In the genomic region with DNA sequence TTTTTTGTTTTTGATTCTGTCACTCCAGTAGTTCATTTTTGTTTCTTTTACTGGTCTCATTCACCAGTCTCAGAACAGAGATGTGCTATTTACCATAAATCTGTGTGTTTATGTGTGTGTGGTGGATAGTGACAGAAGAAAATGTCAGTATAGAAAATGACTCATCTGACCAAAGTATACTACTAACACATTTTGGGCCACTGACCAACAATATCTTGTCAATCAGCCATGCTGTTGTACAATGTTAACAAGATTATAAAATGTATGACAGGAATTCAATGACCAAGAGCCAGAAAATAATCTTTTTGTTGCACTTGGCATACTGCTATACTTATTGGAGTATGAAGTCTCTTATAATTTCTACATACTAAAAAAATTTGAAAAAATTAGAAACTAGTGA, we compare ENCODE assay signal across 20 cellular contexts.
DNase-seq lines count a peak whose midpoint lies in the region; ATAC-seq and TF ChIP-seq lines count a peak whose summit lies in the region.
"Had no signal": no experiment of that assay in that cellular context is flagged by ENCODE, and none has a peak within 500 bp of the region (broad histone marks: within the 10 kb centered on the region; RNA-seq: fewer than 3 reads in every experiment).

No MANE protein-coding gene starts in this region.

- peak; percentile 70 for ATAC-seq in PC-3
- ATAC-seq: GM12878 had no signal

- H3K4me3 ChIP-seq in ACC112 (ENCODE audit: low read depth, low read length) (no peak overlapping the region), PC-3 (ENCODE audit: low read length) (no peak overlapping the region), foreskin fibroblast (ENCODE audit: low read depth in 1 of 2, low read length in 2 of 2) (no peak overlapping the region)
- H3K4me3 ChIP-seq: GM12878, GM23248 had no signal

- no peaks in the 10 kb centered on the region for H3F3A ChIP-seq in PC-3 (ENCODE audit: low read length, unreplicated experiment)

- no peak overlapping the region for H3K4me2 ChIP-seq in PC-3 (ENCODE audit: low read length)
- H3K4me2 ChIP-seq: KMS-11 had no signal

- H3K79me2 ChIP-seq in ACC112 (ENCODE audit: control insufficient read depth, insufficient read depth, low read length, unreplicated experiment), result no peaks in the 10 kb centered on the region
- H3K79me2 ChIP-seq in PC-3 (ENCODE audit: low read length), result no peaks in the 10 kb centered on the region

- H3K27me3 ChIP-seq in ACC112 (ENCODE audit: insufficient read depth, low read length) (no peaks in the 10 kb centered on the region), PC-3 (ENCODE audit: low read length) (no peaks in the 10 kb centered on the region)

- no peaks in the 10 kb centered on the region for H3K9me3 ChIP-seq in PC-3 (ENCODE audit: low read length)

- H3K9me2 ChIP-seq in PC-3 (replicated peaks; ENCODE audit: low read length), result no peaks in the 10 kb centered on the region

- H3K27ac ChIP-seq in ACC112 (ENCODE audit: low read depth, low read length) (0 out of 2 replicates have a peak overlapping the region, but pooled peaks have one; percentile 0), PC-3 (ENCODE audit: low read length) (no peak overlapping the region)
- H3K27ac ChIP-seq: GM23248, KMS-11 had no signal

- H3K9ac ChIP-seq in PC-3 (ENCODE audit: low read length), result no peak overlapping the region
- H3K9ac ChIP-seq: GM23248, KMS-11 had no signal

- H3K4me1 ChIP-seq in ACC112 (ENCODE audit: control insufficient read depth, insufficient read depth, low read length, unreplicated experiment), result peaks cover 33% of the 10 kb centered on the region
- H3K4me1 ChIP-seq in PC-3 (ENCODE audit: insufficient read depth, low read length), result peaks cover 12% of the 10 kb centered on the region; the same call in 1 of the 2 replicates

- peak; percentile 78 for DNase-seq in PC-3
- DNase-seq in dedifferentiated amniotic fluid mesenchymal stem cell (ENCODE audit: extremely low spot score), result peak; percentile 71
- DNase-seq in foreskin fibroblast, result peak; percentile 4 to 31
- DNase-seq in NCI-H526 (lab: John Stamatoyannopoulos, UW), result no peak
- DNase-seq in NCI-H345 treated with DMSO at 0.1 percent for 48 hours (lab: John Stamatoyannopoulos, UW; ENCODE audit: unreplicated experiment), result no peak
- no peak for DNase-seq in globus pallidus (ENCODE audit: low spot score)
- no peak for DNase-seq in activated CD4-positive, CD25-positive, alpha-beta regulatory T cell (lab: John Stamatoyannopoulos, UW)
- DNase-seq: DMS 273 treated with DMSO at 0.1 percent for 48 hours, GDM1, GM23248, HCEC 1CT, MM.1S, NCI-H1092 treated with DMSO at 0.1 percent for 48 hours, NCI-H2107, NCI-H2227 treated with DMSO at 0.1 percent for 48 hours, NCI-H526 treated with DMSO at 0.1 percent for 48 hours, SIG-M5 had no signal

- H3K36me3 ChIP-seq in ACC112 (ENCODE audit: insufficient read depth, low read length) (no peaks in the 10 kb centered on the region), PC-3 (ENCODE audit: low read depth, low read length) (no peaks in the 10 kb centered on the region)

- H4K20me1 ChIP-seq in PC-3 (ENCODE audit: low read length), result no peaks in the 10 kb centered on the region

- BruUV-seq in PC-3 (replicated peaks; lab: Mats Ljungman, UMichigan), result no TSS peak

- CTCF ChIA-PET in PC-3 (lab: Charles Lee), result interaction anchor here (0.6 kb wide), 1 partner anchor 79 kb away, joined by 5 read pairs; no protein-coding TSS in a partner anchor

- POLR2A ChIA-PET in PC-3 (lab: Charles Lee; ENCODE audit: unreplicated experiment), result no interaction called here

- intact Hi-C loops in PC-3 (cut with micrococcal nuclease), result loop anchor here (5.0 kb wide), 1 partner anchor 116 kb away; no protein-coding TSS in a partner anchor

- no peak overlapping the region for H2AFZ ChIP-seq in ACC112 (ENCODE audit: low read length, unreplicated experiment)
- H2AFZ ChIP-seq in PC-3 (ENCODE audit: low read length), result no peak overlapping the region
- H2AFZ ChIP-seq: GM23248 had no signal

- TF ChIP-seq CTCF in PC-3 (conservative IDR thresholded peaks at IDR 0.05; ENCODE audit: low read depth, low read length), result no peak
- no peak for TF ChIP-seq CTCF in foreskin fibroblast (IDR thresholded peaks at IDR 0.05; ENCODE audit: low read depth, low read length)

Comparison
In these comparisons a context has a peak if more than half of its experiments do, and no peak if none do; other contexts are left out.
1. DNase-seq: peak in PC-3 (single experiment), dedifferentiated amniotic fluid mesenchymal stem cell (single experiment) and foreskin fibroblast (2 of 2); none in NCI-H526 (0 of 2), NCI-H345 treated with DMSO at 0.1 percent for 48 hours (single experiment), globus pallidus (single experiment) and activated CD4-positive, CD25-positive, alpha-beta regulatory T cell (0 of 4).